Comparison of ENCODE assay signal across 27 cellular contexts in genomic region chr2:105933906-105934305, GRCh38.
DNase-seq lines count a peak whose midpoint lies in the region; ATAC-seq and TF ChIP-seq lines count a peak whose summit lies in the region.
"Had no signal": no experiment of that assay in that cellular context is flagged by ENCODE, and none has a peak within 500 bp of the region (broad histone marks: within the 10 kb centered on the region; RNA-seq: fewer than 3 reads in every experiment).

No MANE protein-coding gene starts in this region.

- no peaks in the 10 kb centered on the region for H3K27me3 Mint-ChIP-seq in activated CD4-positive, alpha-beta T cell treated with anti-CD3 and anti-CD28 coated beads for 36 hours
- H3K27me3 Mint-ChIP-seq in CD8-positive, alpha-beta T cell (ENCODE audit: low read depth) = no peaks in the 10 kb centered on the region
- H3K27me3 Mint-ChIP-seq in activated T-helper 1 cell treated with anti-CD3 and anti-CD28 coated beads, Interleukin-12 subunit alpha, Interleukin-12 subunit beta, Interleukin-2, Interleukin-4 antibody, amounts not matched to agents 30 ng/mL and 10 ng/mL and 1 ng/mL, durations not matched to agents 14 hours and 24 hours and 36 hours (ENCODE audit: insufficient read depth) = no peaks in the 10 kb centered on the region
- H3K27me3 Mint-ChIP-seq: activated naive CD4-positive, alpha-beta T cell treated with anti-CD3 and anti-CD28 coated beads, Interleukin-2, amount 10 ng/mL, durations not matched to agents 7 days and 5 days had no signal

- H4K20me1 ChIP-seq in hepatocyte (ENCODE audit: insufficient read depth, poor library complexity, severe bottlenecking) = no peaks in the 10 kb centered on the region

- peaks cover 7% of the 10 kb centered on the region for H3K9me3 Mint-ChIP-seq in activated CD4-positive, alpha-beta T cell treated with anti-CD3 and anti-CD28 coated beads for 36 hours (ENCODE audit: low read depth)
- H3K9me3 Mint-ChIP-seq in CD8-positive, alpha-beta T cell = peaks cover 7% of the 10 kb centered on the region
- peaks cover 18% of the 10 kb centered on the region for H3K9me3 Mint-ChIP-seq in activated T-helper 1 cell treated with anti-CD3 and anti-CD28 coated beads, Interleukin-12 subunit alpha, Interleukin-12 subunit beta, Interleukin-2, Interleukin-4 antibody, amounts not matched to agents 30 ng/mL and 10 ng/mL and 1 ng/mL, durations not matched to agents 14 hours and 24 hours and 36 hours
- H3K9me3 Mint-ChIP-seq: stimulated activated effector memory CD8-positive, alpha-beta T cell treated with anti-CD3 and anti-CD28 coated beads, Interleukin-12 subunit alpha, Interleukin-12 subunit beta, amount 100 ng/mL, for 72 hours had no signal

- peak overlapping the region; percentile 2 for H3K4me2 ChIP-seq in hepatocyte
- H3K4me2 ChIP-seq: A549 had no signal

- no peaks in the 10 kb centered on the region for H3K36me3 ChIP-seq in CD8-positive, alpha-beta T cell (ENCODE audit: insufficient read depth, low read length)
- H3K36me3 ChIP-seq in hepatocyte (replicated peaks; ENCODE audit: insufficient read depth, low read depth) = no peaks in the 10 kb centered on the region
- H3K36me3 ChIP-seq: heart right ventricle, neutrophil, uterus, WERI-Rb-1 had no signal

- TF ChIP-seq CTCF in CD8-positive, alpha-beta T cell (IDR thresholded peaks at IDR 0.05) = no peak
- TF ChIP-seq CTCF in hepatocyte (IDR thresholded peaks at IDR 0.05; ENCODE audit: poor library complexity) = no peak

- 92% methylated on average over 4 of the region's 4 CpGs for WGBS in hepatocyte (ENCODE audit: low lambda C conversion rate, missing lambda C conversion rate)

- no peak overlapping the region for H2AFZ ChIP-seq in hepatocyte

- no peak overlapping the region for H3K4me3 Mint-ChIP-seq in activated CD4-positive, alpha-beta T cell treated with anti-CD3 and anti-CD28 coated beads for 36 hours
- H3K4me3 Mint-ChIP-seq in CD8-positive, alpha-beta T cell = no peak overlapping the region
- H3K4me3 Mint-ChIP-seq in activated T-helper 1 cell treated with anti-CD3 and anti-CD28 coated beads, Interleukin-12 subunit alpha, Interleukin-12 subunit beta, Interleukin-2, Interleukin-4 antibody, amounts not matched to agents 30 ng/mL and 10 ng/mL and 1 ng/mL, durations not matched to agents 14 hours and 24 hours and 36 hours = no peak overlapping the region
- H3K4me3 Mint-ChIP-seq: activated naive CD4-positive, alpha-beta T cell treated with anti-CD3 and anti-CD28 coated beads, Interleukin-2, amount 10 ng/mL, durations not matched to agents 7 days and 5 days; activated T-cell treated with anti-CD3 and anti-CD28 coated beads, Interleukin-2, amount 50 U/mL, for 4 hours; H9; stimulated activated effector memory CD8-positive, alpha-beta T cell treated with anti-CD3 and anti-CD28 coated beads, Interleukin-12 subunit alpha, Interleukin-12 subunit beta, amount 100 ng/mL, for 72 hours had no signal

- DNase-seq in activated CD4-positive, alpha-beta T cell treated with anti-CD3 and anti-CD28 coated beads for 36 hours = no peak
- no peak for DNase-seq in activated CD4-positive, alpha-beta T cell treated with anti-CD3 and anti-CD28 coated beads, Interleukin-2, amount 50 U/mL, for 48 hours
- no peak for DNase-seq in CD8-positive, alpha-beta T cell
- DNase-seq in activated T-helper 1 cell treated with anti-CD3 and anti-CD28 coated beads, Interleukin-12 subunit alpha, Interleukin-12 subunit beta, Interleukin-2, Interleukin-4 antibody, amounts not matched to agents 30 ng/mL and 10 ng/mL and 1 ng/mL, durations not matched to agents 14 hours and 24 hours and 36 hours (ENCODE audit: low spot score) = no peak
- DNase-seq in hepatocyte (ENCODE audit: low spot score) = peak; percentile 32
- DNase-seq in activated CD4-positive, CD25-positive, alpha-beta regulatory T cell (lab: John Stamatoyannopoulos, UW) = no peak
- no peak for DNase-seq in pons (ENCODE audit: low spot score)
- DNase-seq: cerebellar nuclear complex, COR-L47, foreskin fibroblast, H9, heart right ventricle, Karpas-422, NCI-H1930, NCI-H2227 treated with DMSO at 0.1 percent for 48 hours, NCI-H69, uterus, WERI-Rb-1 had no signal

- POLR2A ChIA-PET in activated CD4-positive, alpha-beta T cell treated with anti-CD3 and anti-CD28 coated beads for 36 hours (lab: Charles Lee) = interaction anchor here (0.6 kb wide), 1 partner anchor 15 kb away, joined by 4 read pairs; no protein-coding TSS in a partner anchor
- POLR2A ChIA-PET in CD8-positive, alpha-beta T cell (lab: Charles Lee) = interaction anchor here (0.7 to 1.8 kb wide), 7 partner anchors 77 to 188 kb away, joined by 3 to 5 read pairs (median 3); no protein-coding TSS in a partner anchor

- ATAC-seq in activated CD4-positive, alpha-beta T cell treated with anti-CD3 and anti-CD28 coated beads for 36 hours = no peak
- no peak for ATAC-seq in CD8-positive, alpha-beta T cell
- ATAC-seq in GM18870 (IDR thresholded peaks at IDR 0.05; ENCODE audit: unreplicated experiment) = no peak
- ATAC-seq: A549, SK-N-SH treated with all-trans-retinoic acid at 6 μM for 48 hours had no signal

- H3K79me2 ChIP-seq in hepatocyte = no peaks in the 10 kb centered on the region

- peak overlapping the region; percentile 13 for H3K4me3 ChIP-seq in CD8-positive, alpha-beta T cell (ENCODE audit: low read depth, low read length)
- no peak overlapping the region for H3K4me3 ChIP-seq in hepatocyte
- H3K4me3 ChIP-seq: A549, heart right ventricle, uterus had no signal

- peaks cover 23% of the 10 kb centered on the region for H3K4me1 Mint-ChIP-seq in activated CD4-positive, alpha-beta T cell treated with anti-CD3 and anti-CD28 coated beads for 36 hours
- peaks cover 50% of the 10 kb centered on the region for H3K4me1 Mint-ChIP-seq in CD8-positive, alpha-beta T cell (ENCODE audit: low read depth)
- peaks cover 18% of the 10 kb centered on the region for H3K4me1 Mint-ChIP-seq in activated T-helper 1 cell treated with anti-CD3 and anti-CD28 coated beads, Interleukin-12 subunit alpha, Interleukin-12 subunit beta, Interleukin-2, Interleukin-4 antibody, amounts not matched to agents 30 ng/mL and 10 ng/mL and 1 ng/mL, durations not matched to agents 14 hours and 24 hours and 36 hours (ENCODE audit: low read depth)

- H3K27ac Mint-ChIP-seq in activated CD4-positive, alpha-beta T cell treated with anti-CD3 and anti-CD28 coated beads for 36 hours = peak overlapping the region; percentile 17
- no peak overlapping the region for H3K27ac Mint-ChIP-seq in CD8-positive, alpha-beta T cell
- peak overlapping the region; percentile 14 for H3K27ac Mint-ChIP-seq in activated T-helper 1 cell treated with anti-CD3 and anti-CD28 coated beads, Interleukin-12 subunit alpha, Interleukin-12 subunit beta, Interleukin-2, Interleukin-4 antibody, amounts not matched to agents 30 ng/mL and 10 ng/mL and 1 ng/mL, durations not matched to agents 14 hours and 24 hours and 36 hours
- H3K27ac Mint-ChIP-seq: H9; stimulated activated effector memory CD8-positive, alpha-beta T cell treated with anti-CD3 and anti-CD28 coated beads, Interleukin-12 subunit alpha, Interleukin-12 subunit beta, amount 100 ng/mL, for 72 hours had no signal

- no peaks in the 10 kb centered on the region for H3K9me3 ChIP-seq in CD8-positive, alpha-beta T cell (ENCODE audit: low read length)
- H3K9me3 ChIP-seq in hepatocyte (ENCODE audit: low read depth) = no peaks in the 10 kb centered on the region
- H3K9me3 ChIP-seq: neutrophil, uterus had no signal

- peaks cover 2% of the 10 kb centered on the region for H3K36me3 Mint-ChIP-seq in activated CD4-positive, alpha-beta T cell treated with anti-CD3 and anti-CD28 coated beads for 36 hours (ENCODE audit: low read depth)
- peaks cover 2% of the 10 kb centered on the region for H3K36me3 Mint-ChIP-seq in CD8-positive, alpha-beta T cell
- H3K36me3 Mint-ChIP-seq in activated T-helper 1 cell treated with anti-CD3 and anti-CD28 coated beads, Interleukin-12 subunit alpha, Interleukin-12 subunit beta, Interleukin-2, Interleukin-4 antibody, amounts not matched to agents 30 ng/mL and 10 ng/mL and 1 ng/mL, durations not matched to agents 14 hours and 24 hours and 36 hours (ENCODE audit: low read depth) = peaks cover 7% of the 10 kb centered on the region
- H3K36me3 Mint-ChIP-seq: stimulated activated effector memory CD8-positive, alpha-beta T cell treated with anti-CD3 and anti-CD28 coated beads, Interleukin-12 subunit alpha, Interleukin-12 subunit beta, amount 100 ng/mL, for 72 hours had no signal

- H3K4me1 ChIP-seq in CD8-positive, alpha-beta T cell (ENCODE audit: insufficient read depth, low read length) = peaks cover 67% of the 10 kb centered on the region
- H3K4me1 ChIP-seq in hepatocyte (ENCODE audit: insufficient read depth) = peaks cover 6% of the 10 kb centered on the region
- H3K4me1 ChIP-seq: A549, uterus had no signal

- CTCF ChIA-PET in activated CD4-positive, alpha-beta T cell treated with anti-CD3 and anti-CD28 coated beads for 36 hours (lab: Charles Lee) = interaction anchor here (1.0 to 2.3 kb wide), 4 partner anchors 15 to 390 kb away, joined by 3 to 6 read pairs (median 5); no protein-coding TSS in a partner anchor
- CTCF ChIA-PET in CD8-positive, alpha-beta T cell (lab: Charles Lee) = interaction anchor here (0.9 to 1.8 kb wide), 9 partner anchors 10 to 167 kb away, joined by 3 to 5 read pairs (median 3); no protein-coding TSS in a partner anchor

- H3K27ac ChIP-seq in CD8-positive, alpha-beta T cell (ENCODE audit: low read depth, low read length) = no peak overlapping the region
- H3K27ac ChIP-seq in hepatocyte = peak overlapping the region; percentile 59
- H3K27ac ChIP-seq: A549, epithelial cell of prostate, neutrophil, RWPE1, uterus, WERI-Rb-1 had no signal

- no peaks in the 10 kb centered on the region for H3K9me2 ChIP-seq in hepatocyte (replicated peaks; ENCODE audit: insufficient read depth)

- intact Hi-C loops in activated CD4-positive, alpha-beta T cell treated with anti-CD3 and anti-CD28 coated beads for 36 hours (cut with DNase I, micrococcal nuclease) = loop anchor here in 1 of 2 experiments (5.0 kb wide), 1 partner anchor 153 kb away; no protein-coding TSS in a partner anchor
- intact Hi-C loops in CD8-positive, alpha-beta T cell (cut with DNase I, micrococcal nuclease) = loop anchor here (2.0 to 5.0 kb wide), 3 partner anchors 37 to 148 kb away; no protein-coding TSS in a partner anchor
- intact Hi-C loops in activated T-helper 1 cell treated with anti-CD3 and anti-CD28 coated beads, Interleukin-12 subunit alpha, Interleukin-12 subunit beta, Interleukin-2, Interleukin-4 antibody, amounts not matched to agents 30 ng/mL and 10 ng/mL and 1 ng/mL, durations not matched to agents 14 hours and 24 hours and 36 hours (cut with micrococcal nuclease) = loop anchor here (2.0 kb wide), 2 partner anchors 19 to 151 kb away; no protein-coding TSS in a partner anchor

- no peaks in the 10 kb centered on the region for H3K27me3 ChIP-seq in CD8-positive, alpha-beta T cell (ENCODE audit: insufficient read depth, low read length)
- H3K27me3 ChIP-seq in hepatocyte = no peaks in the 10 kb centered on the region
- H3K27me3 ChIP-seq: heart right ventricle, neutrophil, uterus had no signal
